In the genomic region with DNA sequence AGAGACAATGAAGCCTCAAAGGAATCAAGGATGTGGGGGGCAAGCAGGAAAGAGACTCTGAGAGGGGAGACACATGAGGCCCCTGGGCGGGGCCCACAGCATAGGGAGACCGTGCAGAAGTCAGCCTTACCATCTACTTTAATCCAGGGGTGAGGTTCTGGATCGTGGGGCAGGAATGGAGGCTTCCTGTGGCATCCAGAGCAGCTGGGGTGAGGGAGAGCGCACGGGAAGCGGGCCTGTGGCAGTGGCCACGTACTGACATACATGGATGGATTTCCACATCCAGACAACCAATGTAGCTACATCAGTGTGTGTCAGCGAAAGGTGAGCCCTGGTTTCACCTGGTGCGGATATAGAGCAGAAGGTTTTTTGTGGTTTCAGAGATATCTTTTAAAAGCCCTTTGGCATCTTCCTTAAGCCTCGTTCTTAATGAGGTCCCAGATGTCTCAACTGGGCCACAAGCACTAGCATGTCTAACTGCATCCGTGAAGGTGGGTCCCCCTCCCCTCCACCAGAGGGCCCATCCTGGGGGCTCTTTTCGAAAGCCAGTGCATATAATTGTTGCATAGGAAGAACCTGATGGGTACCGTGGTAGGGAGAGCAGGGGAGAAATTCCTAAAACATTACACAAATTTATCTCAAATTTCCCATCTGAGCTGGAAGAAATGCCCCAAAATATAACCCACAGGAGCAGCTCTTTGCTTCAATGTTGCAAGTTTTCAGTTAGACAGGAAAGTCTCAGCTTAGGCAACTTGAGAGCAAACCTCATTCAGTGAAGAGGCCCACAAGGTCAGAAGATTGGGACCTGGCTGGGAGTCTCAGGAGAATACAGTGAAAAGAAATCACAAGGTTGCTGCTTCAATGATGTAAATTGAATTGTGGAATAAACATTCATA, we compare ENCODE assay signal across 1 cellular context.
TF ChIP-seq lines count a peak whose summit lies in the region.

No MANE protein-coding gene starts in this region.

TF ChIP-seq in K562, 482 proteins besides CTCF, POLR2A, EP300 and RAD21 (continued from another document):
- TF ChIP-seq, protein P1, sequence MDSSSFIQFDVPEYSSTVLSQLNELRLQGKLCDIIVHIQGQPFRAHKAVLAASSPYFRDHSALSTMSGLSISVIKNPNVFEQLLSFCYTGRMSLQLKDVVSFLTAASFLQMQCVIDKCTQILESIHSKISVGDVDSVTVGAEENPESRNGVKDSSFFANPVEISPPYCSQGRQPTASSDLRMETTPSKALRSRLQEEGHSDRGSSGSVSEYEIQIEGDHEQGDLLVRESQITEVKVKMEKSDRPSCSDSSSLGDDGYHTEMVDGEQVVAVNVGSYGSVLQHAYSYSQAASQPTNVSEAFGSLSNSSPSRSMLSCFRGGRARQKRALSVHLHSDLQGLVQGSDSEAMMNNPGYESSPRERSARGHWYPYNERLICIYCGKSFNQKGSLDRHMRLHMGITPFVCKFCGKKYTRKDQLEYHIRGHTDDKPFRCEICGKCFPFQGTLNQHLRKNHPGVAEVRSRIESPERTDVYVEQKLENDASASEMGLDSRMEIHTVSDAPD (CRISPR knock-in tag; IDR thresholded peaks at IDR 0.05), result no peak
- TF ChIP-seq PCBP1 (IDR thresholded peaks at IDR 0.05; ENCODE audit: low read depth, low read length, poor library complexity, severe bottlenecking) (no peak), SETDB1 (IDR thresholded peaks at IDR 0.05; ENCODE audit: low read length) (no peak), CBX8 (IDR thresholded peaks at IDR 0.05; ENCODE audit: borderline replicate concordance, extremely low read depth, low read depth, low read length, poor library complexity, severe bottlenecking) (no peak), BRD9 (IDR thresholded peaks at IDR 0.05; ENCODE audit: low read depth, partially characterized antibody) (no peak), HDAC2 (IDR thresholded peaks at IDR 0.05) (no peak)
- TF ChIP-seq, protein P2, sequence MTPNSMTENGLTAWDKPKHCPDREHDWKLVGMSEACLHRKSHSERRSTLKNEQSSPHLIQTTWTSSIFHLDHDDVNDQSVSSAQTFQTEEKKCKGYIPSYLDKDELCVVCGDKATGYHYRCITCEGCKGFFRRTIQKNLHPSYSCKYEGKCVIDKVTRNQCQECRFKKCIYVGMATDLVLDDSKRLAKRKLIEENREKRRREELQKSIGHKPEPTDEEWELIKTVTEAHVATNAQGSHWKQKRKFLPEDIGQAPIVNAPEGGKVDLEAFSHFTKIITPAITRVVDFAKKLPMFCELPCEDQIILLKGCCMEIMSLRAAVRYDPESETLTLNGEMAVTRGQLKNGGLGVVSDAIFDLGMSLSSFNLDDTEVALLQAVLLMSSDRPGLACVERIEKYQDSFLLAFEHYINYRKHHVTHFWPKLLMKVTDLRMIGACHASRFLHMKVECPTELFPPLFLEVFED (CRISPR knock-in tag; conservative IDR thresholded peaks at IDR 0.05), result no peak
